In the genomic region with DNA sequence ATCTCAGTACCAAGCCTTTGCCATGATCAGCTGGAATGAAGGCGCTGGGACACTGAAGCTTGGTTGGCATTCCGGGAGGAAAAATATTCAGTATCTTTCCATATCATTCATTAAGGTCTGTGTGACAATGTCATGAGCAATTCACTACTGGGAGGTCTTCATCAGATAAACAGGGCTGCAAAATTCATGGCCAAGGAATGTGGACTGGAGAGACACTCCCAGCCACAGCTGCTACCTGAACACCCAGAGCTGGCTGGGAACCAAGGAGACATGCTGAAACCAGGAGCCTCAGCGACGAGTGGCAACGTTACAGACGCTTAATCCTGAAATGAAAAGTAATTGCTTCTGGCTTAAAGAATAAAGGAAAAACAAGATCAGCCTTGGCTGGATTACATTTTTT, we compare ENCODE assay signal across 10 cellular contexts. TPM values are rescaled to one million over a fixed set of nuclear protein-coding genes. Genes with fewer than 3 reads are reported as not detected.
DNase-seq lines count a peak whose midpoint lies in the region; ATAC-seq and TF ChIP-seq lines count a peak whose summit lies in the region.
"Had no signal": no experiment of that assay in that cellular context is flagged by ENCODE, and none has a peak within 500 bp of the region (broad histone marks: within the 10 kb centered on the region; RNA-seq: fewer than 3 reads in every experiment).

No MANE protein-coding gene starts in this region.

- no peak for TF ChIP-seq RAD21 in HCT116 (IDR thresholded peaks at IDR 0.05; ENCODE audit: low read depth)

- BruUV-seq in HCT116 (replicated peaks; lab: Mats Ljungman, UMichigan) = no TSS peak

- H3K9me2 ChIP-seq in HCT116 (ENCODE audit: insufficient read depth) = no peaks in the 10 kb centered on the region

- H3K27me3 ChIP-seq in HCT116 (ENCODE audit: insufficient read depth, low read length) = no peaks in the 10 kb centered on the region
- H3K27me3 ChIP-seq in suprapubic skin = no peaks in the 10 kb centered on the region
- H3K27me3 ChIP-seq in tibial artery = no peaks in the 10 kb centered on the region
- H3K27me3 ChIP-seq in ovary = no peaks in the 10 kb centered on the region

- RAD21 ChIA-PET in HCT116 (lab: Charles Lee; ENCODE audit: low non-redundant PET in 1 of 2, low total read pairs in 2 of 2, uncharacterized antibody in 2 of 2, unreplicated experiment in 2 of 2) = no interaction called here

- peak; percentile 19 for DNase-seq in HCT116 (ENCODE audit: low read depth, low spot score)
- peak; percentile 88 for DNase-seq in RPMI7951 (ENCODE audit: low read depth)
- peak; percentile 38 for DNase-seq in fibroblast of villous mesenchyme (ENCODE audit: low read depth)
- DNase-seq in suprapubic skin (ENCODE audit: low spot score in 2 of 2) = no peak
- no peak for DNase-seq in tibial artery
- DNase-seq in NCI-H2081 treated with DMSO at 0.1 percent for 48 hours (lab: John Stamatoyannopoulos, UW) = no peak
- no peak for DNase-seq in ovary
- DNase-seq in stimulated activated CD4-positive, alpha-beta T cell treated with anti-CD3 and anti-CD28 coated beads, Interleukin-4, amount 100 ng/mL, for 1 hour = no peak
- DNase-seq: activated T-cell treated with anti-CD3 and anti-CD28 coated beads, Interleukin-2, amount 50 U/mL, for 24 hours; NCI-H1436 treated with DMSO at 0.1 percent for 48 hours had no signal

- WGBS in suprapubic skin = 51% methylated on average over 6 of the region's 6 CpGs
- 76 to 93% (median 91%) methylated on average over 6 of the region's 6 CpGs for WGBS in ovary, 3 donors

- no peaks in the 10 kb centered on the region for H4K20me1 ChIP-seq in HCT116 (ENCODE audit: insufficient read depth)

- H3K9ac ChIP-seq in HCT116 (ENCODE audit: low read length) = no peak overlapping the region

- H3K79me2 ChIP-seq in HCT116 (ENCODE audit: insufficient read depth, low read length) = no peaks in the 10 kb centered on the region

- TF ChIP-seq POLR2A in HCT116 (IDR thresholded peaks at IDR 0.05; ENCODE audit: borderline replicate concordance, extremely low read depth, insufficient read depth, insufficient read length) = no peak
- TF ChIP-seq POLR2A in suprapubic skin (IDR thresholded peaks at IDR 0.05) = no peak
- no peak for TF ChIP-seq POLR2A in ovary (IDR thresholded peaks at IDR 0.05)

- peak overlapping the region; percentile 71 for H3K4me2 ChIP-seq in HCT116 (ENCODE audit: low read length)

- H3K27ac ChIP-seq in HCT116 (ENCODE audit: low read depth, low read length) = no peak overlapping the region
- peak overlapping the region; percentile 22 for H3K27ac ChIP-seq in suprapubic skin
- H3K27ac ChIP-seq in tibial artery = no peak overlapping the region
- H3K27ac ChIP-seq in ovary = no peak overlapping the region

- H3K4me3 ChIP-seq in HCT116 (replicated peaks in 1 of 2; ENCODE audit: low read depth in 1 of 2, low read length in 2 of 2) (peak overlapping the region in 1 of 2 experiments; percentile 27; a peak in 2 of 4 replicates), fibroblast of villous mesenchyme (ENCODE audit: low read depth, low read length) (no peak overlapping the region), suprapubic skin (no peak overlapping the region), tibial artery (no peak overlapping the region), ovary (no peak overlapping the region)

- CTCF ChIA-PET in HCT116 (lab: Charles Lee) = interaction anchor here (1.6 kb wide), 1 partner anchor 32 kb away, joined by 3 read pairs; no protein-coding TSS in a partner anchor

- intact Hi-C loops in HCT116 (cut with micrococcal nuclease) (loop anchor here (10.0 kb wide), 1 partner anchor 419 kb away; no protein-coding TSS in a partner anchor), tibial artery (cut with DNase I; ENCODE audit: low total_unique reads) (no loop called here), ovary (cut with DNase I) (no loop called here)

- peak; percentile 73 for ATAC-seq in HCT116

- H2AFZ ChIP-seq in HCT116 (ENCODE audit: low read depth, low read length, poor library complexity, severe bottlenecking) = peak overlapping the region; percentile 92

- TF ChIP-seq CTCF in HCT116 (IDR thresholded peaks at IDR 0.05 in 2 of 3, conservative IDR thresholded peaks at IDR 0.05 in 1 of 3; ENCODE audit: borderline replicate concordance in 1 of 3, insufficient read depth in 1 of 3, low read depth in 2 of 3, low read length in 2 of 3) (no peak), fibroblast of villous mesenchyme (IDR thresholded peaks at IDR 0.05; ENCODE audit: insufficient read depth, low read depth, low read length) (no peak), suprapubic skin (IDR thresholded peaks at IDR 0.05) (no peak), tibial artery (IDR thresholded peaks at IDR 0.05) (no peak), ovary (IDR thresholded peaks at IDR 0.05) (no peak)

- no peaks in the 10 kb centered on the region for H3K9me3 ChIP-seq in HCT116 (ENCODE audit: control insufficient read depth in 1 of 2, insufficient read depth in 1 of 2, low read depth in 1 of 2, low read length in 2 of 2)
- peaks cover under 1% of the 10 kb centered on the region for H3K9me3 ChIP-seq in suprapubic skin
- H3K9me3 ChIP-seq in tibial artery = no peaks in the 10 kb centered on the region
- no peaks in the 10 kb centered on the region for H3K9me3 ChIP-seq in ovary

- H3K4me1 ChIP-seq in HCT116 (ENCODE audit: control insufficient read depth in 1 of 2, insufficient read depth in 2 of 2, low read length in 2 of 2) (peaks cover 5 to 21% of the 10 kb centered on the region in 2 experiments), suprapubic skin (peaks cover 15% of the 10 kb centered on the region), tibial artery (peaks cover 0 to 9% (median 2%) of the 10 kb centered on the region in 4 donors), ovary (ENCODE audit: insufficient read depth) (no peaks in the 10 kb centered on the region)

- POLR2A ChIA-PET in HCT116 (lab: Charles Lee) = no interaction called here

- H3K36me3 ChIP-seq in HCT116 (ENCODE audit: control insufficient read depth in 1 of 2, insufficient read depth in 2 of 2, low read length in 2 of 2) (no peaks in the 10 kb centered on the region), suprapubic skin (no peaks in the 10 kb centered on the region), tibial artery (peaks cover 0 to 13% (median 0%) of the 10 kb centered on the region in 3 donors), ovary (no peaks in the 10 kb centered on the region)

- TF ChIP-seq EP300 in suprapubic skin (IDR thresholded peaks at IDR 0.05) (no peak), ovary (IDR thresholded peaks at IDR 0.05) (no peak)

TF ChIP-seq in HCT116, 20 proteins besides CTCF, POLR2A, EP300 and RAD21:
- TF ChIP-seq JUND (IDR thresholded peaks at IDR 0.05) = peak; percentile 23; the same call in 1 of the 2 replicates
- 0 out of 2 replicates have a peak, but pooled peaks have one; percentile 8 for TF ChIP-seq FOSL1 (IDR thresholded peaks at IDR 0.05; ENCODE audit: low read depth)
- no peak for TF ChIP-seq EGR1 (IDR thresholded peaks at IDR 0.05; ENCODE audit: low read depth)

RNA-seq across cellular contexts. Expression of a gene that starts 30.6 kb away (rescaled TPM):
- total RNA-seq in HCT116 (2021; ENCODE audit: unreplicated experiment) = 16.6 TPM
- polyA plus RNA-seq in HCT116 (2012) = 5.9 and 7.0 TPM in 2 replicates
- 18.1 and 25.5 TPM in 2 replicates for total RNA-seq in RPMI7951 (2014; rRNA removed; shearing (Covaris generic))
- total RNA-seq in fibroblast of villous mesenchyme = 135 and 259 TPM in 2 replicates
- 10 to 100 TPM; 10.4 to 19.6 (median 15.5) TPM for total RNA-seq in suprapubic skin
- 10 to 100 TPM in 4 of 7 donors, 1 to 10 TPM in 3; 3.3 to 32.3 (median 11.7) TPM for total RNA-seq in ovary
- polyA plus RNA-seq in ovary = 10 to 100 TPM in 1 of 2 donors, 1 to 10 TPM in 1; 4.5 to 27.6 TPM

Comparison
In these comparisons a context has a peak if more than half of its experiments do, and no peak if none do; other contexts are left out.
1. DNase-seq: peak in HCT116 (single experiment), RPMI7951 (single experiment) and fibroblast of villous mesenchyme (single experiment); none in suprapubic skin (0 of 2), tibial artery (0 of 2), NCI-H2081 treated with DMSO at 0.1 percent for 48 hours (single experiment), ovary (0 of 5) and stimulated activated CD4-positive, alpha-beta T cell treated with anti-CD3 and anti-CD28 coated beads, Interleukin-4, amount 100 ng/mL, for 1 hour (single experiment).